Comparison of ENCODE assay signal across 1 cellular context in the genomic region with DNA sequence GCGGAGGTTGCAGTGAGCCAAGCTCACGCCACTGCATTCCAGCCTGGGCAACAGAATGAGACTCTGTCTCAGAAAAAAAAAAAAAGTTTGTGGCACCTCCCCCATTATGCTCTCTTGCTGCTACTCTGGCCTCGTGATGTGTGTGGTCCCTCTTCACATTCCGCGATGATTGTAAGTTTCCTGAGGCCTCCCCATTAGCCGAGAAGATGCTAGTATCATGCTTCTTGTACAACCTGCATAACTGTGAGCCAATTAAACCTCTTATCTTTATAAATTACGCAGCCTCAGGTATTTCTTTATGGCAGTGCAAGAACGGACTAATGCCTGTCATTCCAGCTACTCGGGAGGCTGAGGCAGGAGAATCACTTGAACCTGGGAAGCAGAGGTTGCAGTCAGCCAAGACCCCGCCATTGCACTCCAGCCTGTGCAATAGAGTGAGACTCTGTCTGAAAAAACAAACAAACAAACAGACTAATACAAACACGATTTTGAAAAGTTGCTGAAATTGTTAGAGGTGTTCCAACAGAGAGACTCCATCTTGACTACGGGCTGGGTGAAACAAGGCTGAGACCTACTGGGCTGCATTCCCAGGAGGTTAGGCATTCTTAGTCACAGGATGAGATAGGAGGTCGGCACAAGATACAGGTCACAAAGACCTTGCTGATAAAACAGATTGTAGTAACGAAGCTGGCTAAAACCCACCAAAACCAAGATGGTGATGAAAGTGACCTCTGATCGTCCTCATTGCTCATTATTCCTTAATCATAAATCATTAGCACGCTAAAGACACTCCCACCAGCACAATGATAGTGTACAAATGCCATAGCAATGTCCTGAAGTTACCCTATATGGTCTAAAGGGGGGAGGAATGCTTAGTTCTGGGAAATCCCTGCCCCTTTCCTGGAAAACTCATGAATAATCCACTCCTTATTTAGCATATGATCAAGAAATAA.
TF ChIP-seq lines count a peak whose summit lies in the region.

No MANE protein-coding gene starts in this region.

TF ChIP-seq in SK-N-SH treated with all-trans-retinoic acid at 6 μM for 48 hours, 23 proteins besides CTCF, POLR2A, EP300 and RAD21 (continued from another document):
- TF ChIP-seq, protein P1, sequence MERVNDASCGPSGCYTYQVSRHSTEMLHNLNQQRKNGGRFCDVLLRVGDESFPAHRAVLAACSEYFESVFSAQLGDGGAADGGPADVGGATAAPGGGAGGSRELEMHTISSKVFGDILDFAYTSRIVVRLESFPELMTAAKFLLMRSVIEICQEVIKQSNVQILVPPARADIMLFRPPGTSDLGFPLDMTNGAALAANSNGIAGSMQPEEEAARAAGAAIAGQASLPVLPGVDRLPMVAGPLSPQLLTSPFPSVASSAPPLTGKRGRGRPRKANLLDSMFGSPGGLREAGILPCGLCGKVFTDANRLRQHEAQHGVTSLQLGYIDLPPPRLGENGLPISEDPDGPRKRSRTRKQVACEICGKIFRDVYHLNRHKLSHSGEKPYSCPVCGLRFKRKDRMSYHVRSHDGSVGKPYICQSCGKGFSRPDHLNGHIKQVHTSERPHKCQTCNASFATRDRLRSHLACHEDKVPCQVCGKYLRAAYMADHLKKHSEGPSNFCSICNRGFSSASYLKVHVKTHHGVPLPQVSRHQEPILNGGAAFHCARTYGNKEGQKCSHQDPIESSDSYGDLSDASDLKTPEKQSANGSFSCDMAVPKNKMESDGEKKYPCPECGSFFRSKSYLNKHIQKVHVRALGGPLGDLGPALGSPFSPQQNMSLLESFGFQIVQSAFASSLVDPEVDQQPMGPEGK (CRISPR knock-in tag; IDR thresholded peaks at IDR 0.05; ENCODE audit: borderline replicate concordance), result no peak
- TF ChIP-seq ARNTL (CRISPR knock-in tag; IDR thresholded peaks at IDR 0.05; ENCODE audit: borderline replicate concordance, low read depth) (no peak), ESRRG (CRISPR knock-in tag; IDR thresholded peaks at IDR 0.05) (no peak), ZFP3 (CRISPR knock-in tag; IDR thresholded peaks at IDR 0.05) (no peak), TOX (CRISPR knock-in tag; IDR thresholded peaks at IDR 0.05; ENCODE audit: borderline replicate concordance) (no peak), TCF4 (CRISPR knock-in tag; IDR thresholded peaks at IDR 0.05; ENCODE audit: borderline replicate concordance) (no peak), ISL1 (CRISPR knock-in tag; IDR thresholded peaks at IDR 0.05) (no peak)
